8 cellular contexts compared by ENCODE assay signal in the genomic region with DNA sequence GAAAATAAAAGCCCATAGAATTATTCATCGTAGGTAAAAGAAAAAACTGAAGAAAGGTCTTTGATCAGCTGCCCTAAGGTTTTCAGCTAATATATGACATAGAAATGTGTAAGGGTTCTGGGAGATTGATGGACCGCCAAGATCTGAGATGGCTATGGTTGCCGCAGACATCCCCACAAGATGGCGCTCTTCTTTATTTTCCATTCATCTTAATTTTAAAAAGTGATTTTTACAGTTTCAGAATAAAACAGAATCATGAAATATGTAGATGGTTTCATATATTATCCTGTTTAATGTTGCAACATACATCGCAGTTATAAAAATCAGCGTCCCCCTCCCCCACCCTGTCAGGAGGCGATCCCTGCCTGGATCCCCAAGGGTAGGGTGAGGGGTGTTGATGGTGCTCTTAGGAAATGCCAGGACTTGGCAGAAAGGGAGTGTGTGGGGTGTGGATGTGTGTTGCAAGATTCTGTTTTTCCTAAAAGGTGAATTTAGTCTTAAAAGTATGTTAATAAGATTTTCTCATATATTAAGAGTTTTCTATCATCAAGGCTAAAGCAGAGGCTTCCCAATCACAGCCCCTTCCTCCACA.
A peak's percentile ranks its signal among the peaks of the same experiment; 100 is the strongest.
DNase-seq lines count a peak whose midpoint lies in the region; ATAC-seq, FAIRE-seq and TF ChIP-seq lines count a peak whose summit lies in the region.

No MANE protein-coding gene starts in this region.

- H3K27ac ChIP-seq in RWPE1 (no peak overlapping the region), gastrocnemius medialis (no peak overlapping the region)

- POLR2A ChIA-PET in RWPE1 (lab: Yijun Ruan, JAX; ENCODE audit: low non-redundant PET) = no interaction called here

- FAIRE-seq in A204.1 (lab: Jason Lieb, UNC) = peak; percentile 90

- H3K4me3 ChIP-seq in epithelial cell of esophagus (ENCODE audit: low read length) (no peak overlapping the region), gastrocnemius medialis (no peak overlapping the region)

- peak; percentile 38 for DNase-seq in EL
- DNase-seq in RWPE1 (ENCODE audit: low spot score) = no peak
- DNase-seq in epithelial cell of esophagus (ENCODE audit: low read depth) = peak; percentile 45
- DNase-seq in gastrocnemius medialis = no peak
- DNase-seq in H4 (ENCODE audit: low spot score) = no peak
- no peak for DNase-seq in HuH-7 (ENCODE audit: low spot score)
- DNase-seq in NCI-H1436 (lab: John Stamatoyannopoulos, UW) = no peak

- no peak for TF ChIP-seq POLR2A in gastrocnemius medialis (IDR thresholded peaks at IDR 0.05)

- peak; percentile 28 to 30 for ATAC-seq in gastrocnemius medialis

- TF ChIP-seq CTCF in RWPE1 (conservative IDR thresholded peaks at IDR 0.05; ENCODE audit: low read depth) (peak; percentile 89), epithelial cell of esophagus (IDR thresholded peaks at IDR 0.05; ENCODE audit: insufficient read depth, low read depth, low read length, missing control alignments) (peak; percentile 67), gastrocnemius medialis (IDR thresholded peaks at IDR 0.05 in 4 of 5, conservative IDR thresholded peaks at IDR 0.05 in 1 of 5) (peak in 4 of 5 experiments; percentile 44 to 63 (median 53))

- CTCF ChIA-PET in RWPE1 (lab: Yijun Ruan, JAX) = interaction anchor here (0.6 to 1.0 kb wide), 3 partner anchors 13 to 579 kb away, joined by 3 read pairs; no protein-coding TSS in a partner anchor

- H3K4me1 ChIP-seq in gastrocnemius medialis = peaks cover 0 to 4% of the 10 kb centered on the region in 2 donors

- no peaks in the 10 kb centered on the region for H3K9me3 ChIP-seq in gastrocnemius medialis

- in situ Hi-C loops in gastrocnemius medialis (cut with MboI; ENCODE audit: low sequenced_read_pairs in 4 of 4) = loop anchor here in 2 of 4 donors (10.0 to 25.0 kb wide), 3 partner anchors 92 to 634 kb away; no protein-coding TSS in a partner anchor

- intact Hi-C loops in gastrocnemius medialis (cut with DNase I; ENCODE audit: low total_unique reads) = loop anchor here (5.0 to 10.0 kb wide), 2 partner anchors 604 to 797 kb away; no protein-coding TSS in a partner anchor

- H3K36me3 ChIP-seq in gastrocnemius medialis = no peaks in the 10 kb centered on the region

- peaks cover 0 to 2% (median 0%) of the 10 kb centered on the region in 3 donors for H3K27me3 ChIP-seq in gastrocnemius medialis

Comparison
In these comparisons a context has a peak if more than half of its experiments do, and no peak if none do; other contexts are left out.
1. DNase-seq: peak in EL (single experiment) and epithelial cell of esophagus (single experiment); none in RWPE1 (single experiment), gastrocnemius medialis (0 of 2), H4 (single experiment), HuH-7 (single experiment) and NCI-H1436 (single experiment).
2. Peak in every context shown above with its lines, with median percentiles within 50 percentile points of each other: CTCF ChIP-seq.